Comparison of ENCODE assay signal across 16 cellular contexts in genomic region chr11:69985331-69985653, GRCh38.
DNase-seq lines count a peak whose midpoint lies in the region; ATAC-seq and TF ChIP-seq lines count a peak whose summit lies in the region.
"Had no signal": no experiment of that assay in that cellular context is flagged by ENCODE, and none has a peak within 500 bp of the region (broad histone marks: within the 10 kb centered on the region; RNA-seq: fewer than 3 reads in every experiment).

No MANE protein-coding gene starts in this region.

- DNase-seq in WERI-Rb-1 (no peak), stomach (no peak), G401 (ENCODE audit: low spot score) (no peak), GDM1 (lab: John Stamatoyannopoulos, UW) (no peak), HAP-1 (ENCODE audit: low spot score in 2 of 2) (no peak)
- DNase-seq: activated CD8-positive, alpha-beta memory T cell treated with anti-CD3 and anti-CD28 coated beads for 24 hours; activated gamma-delta T cell treated with Interleukin-2 at 50 U/mL for 16 hours; AML-193; KG1; naive thymus-derived CD8-positive, alpha-beta T cell; NCI-H1417 treated with DMSO at 0.1 percent for 48 hours; NCI-H345; stimulated activated CD4-positive, alpha-beta T cell treated with anti-CD3 and anti-CD28 coated beads, Interleukin-4, amount 100 ng/mL, for 4 hours had no signal

- peak overlapping the region; percentile 58; the same call in 1 of the 2 replicates for H3K9ac ChIP-seq in ES-I3 (ENCODE audit: low read depth, low read length)

- WGBS in stomach, 5 donors = 2 to 9% (median 3%) methylated on average over 11 to 18 of the region's 18 CpGs

- TF ChIP-seq EP300 in stomach (IDR thresholded peaks at IDR 0.05) = no peak

- H3K27me3 ChIP-seq in WERI-Rb-1 (ENCODE audit: insufficient read depth, low read depth, severe bottlenecking) (peaks cover 3% of the 10 kb centered on the region), stomach (peaks cover 21 to 93% (median 39%) of the 10 kb centered on the region in 3 donors), HAP-1 (ENCODE audit: low read depth) (peaks cover 36% of the 10 kb centered on the region)

- H3K36me3 ChIP-seq in ES-I3 (ENCODE audit: insufficient read depth, low read length) = no peaks in the 10 kb centered on the region
- no peaks in the 10 kb centered on the region for H3K36me3 ChIP-seq in WERI-Rb-1
- H3K36me3 ChIP-seq in stomach = no peaks in the 10 kb centered on the region
- H3K36me3 ChIP-seq in HAP-1 (replicated peaks) = no peaks in the 10 kb centered on the region

- TF ChIP-seq CTCF in WERI-Rb-1 (IDR thresholded peaks at IDR 0.05; ENCODE audit: low read depth, low read length) (no peak), stomach (IDR thresholded peaks at IDR 0.05) (no peak)

- no peak for ATAC-seq in GM21529 (IDR thresholded peaks at IDR 0.05; ENCODE audit: unreplicated experiment)
- ATAC-seq: naive thymus-derived CD8-positive, alpha-beta T cell had no signal

- in situ Hi-C loops in G401 (cut with HindIII; ENCODE audit: low sequenced_read_pairs) = no loop called here
- in situ Hi-C loops in HAP-1 (cut with MboI; ENCODE audit: low sequenced_read_pairs) = no loop called here

- H3K9me3 ChIP-seq in ES-I3 (ENCODE audit: control insufficient read depth, insufficient read depth, low read length) (no peaks in the 10 kb centered on the region), WERI-Rb-1 (ENCODE audit: severe bottlenecking) (no peaks in the 10 kb centered on the region), iPS-18c (ENCODE audit: control insufficient read depth, insufficient read depth, low read length) (no peaks in the 10 kb centered on the region), stomach (no peaks in the 10 kb centered on the region), HAP-1 (no peaks in the 10 kb centered on the region)

- no peak for TF ChIP-seq POLR2A in stomach (IDR thresholded peaks at IDR 0.05)

- H3K27ac ChIP-seq in WERI-Rb-1 (no peak overlapping the region), stomach (peak overlapping the region in 3 of 5 donors; percentile 32 to 59 (median 51))

- intact Hi-C loops in stomach (cut with DNase I; ENCODE audit: low total_unique reads) = no loop called here

- peak overlapping the region; percentile 30 for H3K4me3 ChIP-seq in WERI-Rb-1 (ENCODE audit: low read depth, low read length)
- peak overlapping the region; percentile 53; the same call in 1 of the 2 replicates for H3K4me3 ChIP-seq in iPS-18c (ENCODE audit: insufficient read depth, low read depth, low read length)
- H3K4me3 ChIP-seq in stomach = peak overlapping the region; percentile 25 to 44 (median 32)
- H3K4me3 ChIP-seq in HAP-1 = no peak overlapping the region

- peaks cover 24% of the 10 kb centered on the region for H3K4me1 ChIP-seq in ES-I3 (ENCODE audit: insufficient read depth, low read length)
- H3K4me1 ChIP-seq in stomach = peaks cover 5 to 20% (median 18%) of the 10 kb centered on the region in 4 donors
- no peaks in the 10 kb centered on the region for H3K4me1 ChIP-seq in HAP-1
